ENCODE assay signal across 8 cellular contexts in genomic region chr1:241998412-241998921, GRCh38. TPM values are rescaled to one million over a fixed set of nuclear protein-coding genes. Genes with fewer than 3 reads are reported as not detected.
DNase-seq lines count a peak whose midpoint lies in the region; ATAC-seq and TF ChIP-seq lines count a peak whose summit lies in the region.

No MANE protein-coding gene starts in this region.

- ATAC-seq in GM21423 (IDR thresholded peaks at IDR 0.05; ENCODE audit: unreplicated experiment), result peak; percentile 83

- H3K4me3 Mint-ChIP-seq in CD8-positive, alpha-beta memory T cell, result peak overlapping the region in 5 of 7 donors; percentile 49 to 65 (median 63)
- peak overlapping the region; percentile 62 for H3K4me3 Mint-ChIP-seq in MCF 10A (ENCODE audit: unreplicated experiment)

- no peak overlapping the region for H3K9ac ChIP-seq in HUES64 (ENCODE audit: low read depth, low read length)

- CTCF ChIA-PET in CD8-positive, alpha-beta memory T cell (lab: Charles Lee), result interaction anchor here (0.8 to 4.9 kb wide), 8 partner anchors 9 to 479 kb away, joined by 3 to 37 read pairs (median 5); partner anchors contain the start of genes FH and KMO
- CTCF ChIA-PET in MCF 10A (lab: Yijun Ruan, JAX), result interaction anchor here (0.5 to 6.3 kb wide), 52 partner anchors 9 to 1753 kb away, joined by 3 to 108 read pairs (median 4); partner anchors contain the start of gene KMO

- H3K27ac Mint-ChIP-seq in CD8-positive, alpha-beta memory T cell, result peak overlapping the region in 1 of 8 donors; percentile 52
- H3K27ac Mint-ChIP-seq in MCF 10A (ENCODE audit: low read depth, unreplicated experiment), result no peak overlapping the region

- intact Hi-C loops in MCF 10A (cut with micrococcal nuclease) (loop anchor here (1.0 to 5.0 kb wide), 3 partner anchors 102 to 466 kb away; partner anchors contain the start of gene KMO), spleen (cut with DNase I; ENCODE audit: low total_unique reads) (no loop called here)

- H3K4me3 ChIP-seq in CD8-positive, alpha-beta memory T cell (ENCODE audit: low read length), result no peak overlapping the region
- H3K4me3 ChIP-seq in HUES64 (ENCODE audit: low read length) (peak overlapping the region; percentile 54), spleen (peak overlapping the region in 6 of 8 donors; percentile 13 to 59 (median 28))

- no peaks in the 10 kb centered on the region for H3K27me3 ChIP-seq in CD8-positive, alpha-beta memory T cell (ENCODE audit: insufficient read depth, low read length, poor library complexity, severe bottlenecking)
- H3K27me3 ChIP-seq in HUES64 (ENCODE audit: insufficient read depth, low read length) (no peaks in the 10 kb centered on the region; the same call in 1 of the 2 replicates), spleen (replicated peaks in 1 of 7) (no peaks in the 10 kb centered on the region)

- no peaks in the 10 kb centered on the region for H3K4me1 ChIP-seq in CD8-positive, alpha-beta memory T cell (ENCODE audit: insufficient read depth, low read length)
- H3K4me1 ChIP-seq in HUES64 (ENCODE audit: insufficient read depth, low read length) (peaks cover 6% of the 10 kb centered on the region; the same call in 1 of the 2 replicates), spleen (peaks cover 0 to 13% (median 8%) of the 10 kb centered on the region in 6 donors)

- POLR2A ChIA-PET in CD8-positive, alpha-beta memory T cell (lab: Charles Lee), result interaction anchor here (0.7 kb wide), 1 partner anchor 387 kb away, joined by 3 read pairs; no protein-coding TSS in a partner anchor
- POLR2A ChIA-PET in MCF 10A (lab: Yijun Ruan, JAX), result interaction anchor here (0.5 to 1.2 kb wide), 5 partner anchors 18 to 465 kb away, joined by 3 to 7 read pairs (median 3); no protein-coding TSS in a partner anchor

- H3K36me3 ChIP-seq in CD8-positive, alpha-beta memory T cell (ENCODE audit: insufficient read depth, low read length), result no peaks in the 10 kb centered on the region
- H3K36me3 ChIP-seq in HUES64 (ENCODE audit: insufficient read depth, low read length) (no peaks in the 10 kb centered on the region), spleen (no peaks in the 10 kb centered on the region)

- no peak for TF ChIP-seq POLR2A in spleen (IDR thresholded peaks at IDR 0.05)

- no peaks in the 10 kb centered on the region for H3K9me3 Mint-ChIP-seq in CD8-positive, alpha-beta memory T cell
- H3K9me3 Mint-ChIP-seq in MCF 10A (ENCODE audit: unreplicated experiment), result no peaks in the 10 kb centered on the region

- peaks cover 8 to 19% of the 10 kb centered on the region in 2 donors for H3K27me3 Mint-ChIP-seq in CD8-positive, alpha-beta memory T cell
- no peaks in the 10 kb centered on the region for H3K27me3 Mint-ChIP-seq in MCF 10A (ENCODE audit: insufficient read depth, unreplicated experiment)

- TF ChIP-seq CTCF in MCF 10A (IDR thresholded peaks at IDR 0.05; ENCODE audit: unreplicated experiment) (peak; percentile 89), spleen (IDR thresholded peaks at IDR 0.05 in 8 of 11, conservative IDR thresholded peaks at IDR 0.05 in 3 of 11) (peak in 9 of 11 experiments; percentile 36 to 71 (median 53))

- H3K27ac ChIP-seq in CD8-positive, alpha-beta memory T cell (ENCODE audit: low read depth, low read length), result no peak overlapping the region
- peak overlapping the region; percentile 11; the same call in 1 of the 2 replicates for H3K27ac ChIP-seq in HUES64 (ENCODE audit: low read depth, low read length)
- no peak overlapping the region for H3K27ac ChIP-seq in spleen

- no peaks in the 10 kb centered on the region for H3K36me3 Mint-ChIP-seq in CD8-positive, alpha-beta memory T cell
- H3K36me3 Mint-ChIP-seq in MCF 10A (ENCODE audit: insufficient read depth, unreplicated experiment), result peaks cover 5% of the 10 kb centered on the region

- no peaks in the 10 kb centered on the region for H3K9me3 ChIP-seq in CD8-positive, alpha-beta memory T cell (ENCODE audit: low read length)
- H3K9me3 ChIP-seq in HUES64 (ENCODE audit: insufficient read depth, low read depth, low read length), result no peaks in the 10 kb centered on the region
- H3K9me3 ChIP-seq in spleen, result no peaks in the 10 kb centered on the region

- no TSS peak for BruUV-seq in MCF 10A (replicated peaks; lab: Mats Ljungman, UMichigan)

- H3K4me1 Mint-ChIP-seq in CD8-positive, alpha-beta memory T cell, result peaks cover 3 to 6% (median 6%) of the 10 kb centered on the region in 3 donors
- peaks cover 7% of the 10 kb centered on the region for H3K4me1 Mint-ChIP-seq in MCF 10A (ENCODE audit: insufficient read depth, unreplicated experiment)

- WGBS in HUES64, result 5% methylated on average over 20 of the region's 20 CpGs
- WGBS in spleen, 5 donors, result 7 to 14% (median 8%) methylated on average over 20 of the region's 20 CpGs

- DNase-seq in CD8-positive, alpha-beta memory T cell, result peak; percentile 2 to 59 (median 17)
- peak; percentile 44 for DNase-seq in UCSD-AML1 (lab: John Stamatoyannopoulos, UW; ENCODE audit: unreplicated experiment)
- peak; percentile 93 for DNase-seq in MCF 10A (ENCODE audit: unreplicated experiment)
- peak; percentile 87 for DNase-seq in iPS-NIHi7 (ENCODE audit: extremely low spot score)
- DNase-seq in spleen, result peak; percentile 83
- DNase-seq in NK-92 (lab: John Stamatoyannopoulos, UW; ENCODE audit: unreplicated experiment), result no peak

RNA-seq across cellular contexts. Expression of gene MAP1LC3C, which starts 0.4 kb away (rescaled TPM):
- total RNA-seq in CD8-positive, alpha-beta memory T cell, result not detected
- not detected for polyA plus RNA-seq in CD8-positive, alpha-beta memory T cell
- 1.1 TPM for polyA plus RNA-seq in HUES64 (2013, experiment 1 of 2)
- polyA plus RNA-seq in HUES64 (2013, experiment 2 of 2), result 0.51 TPM
- total RNA-seq in MCF 10A (2022) (not detected in 2 replicates), spleen (under 1 TPM in 4 of 7 donors, not detected in 3; 0.32 to 0.70 (median 0.65) TPM)
- under 1 TPM; 0.20 to 0.49 (median 0.38) TPM for polyA plus RNA-seq in spleen

RNA-seq across cellular contexts. Expression of gene BECN2, which starts 40.9 kb away (rescaled TPM):
- total RNA-seq in CD8-positive, alpha-beta memory T cell, result not detected
- polyA plus RNA-seq in CD8-positive, alpha-beta memory T cell, result not detected
- polyA plus RNA-seq in HUES64 (2013, experiment 1 of 2), result not detected
- not detected for polyA plus RNA-seq in HUES64 (2013, experiment 2 of 2)
- total RNA-seq in MCF 10A (2022) (not detected in 2 replicates), spleen (not detected)
- polyA plus RNA-seq in spleen, result not detected
